Comparison of ENCODE assay signal across 7 cellular contexts in the genomic region with DNA sequence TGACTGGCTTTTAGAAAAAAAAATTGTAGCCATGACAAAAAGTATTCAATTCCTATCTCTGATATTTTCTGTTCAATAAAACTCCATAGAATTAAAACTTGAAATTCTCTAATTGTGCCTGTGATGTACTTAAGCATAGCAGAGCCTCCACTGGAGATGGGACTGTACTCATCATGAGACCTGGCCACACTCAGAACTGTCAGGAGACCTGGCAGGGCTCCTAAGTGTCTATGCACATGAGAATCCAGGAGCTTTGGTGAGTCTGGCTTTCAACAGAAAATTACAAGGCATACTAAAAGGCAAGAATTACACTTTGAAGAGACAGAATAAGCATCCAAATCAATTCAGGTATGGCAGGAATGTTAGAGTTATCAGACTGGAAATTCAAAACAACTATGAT.
"Had no signal": no experiment of that assay in that cellular context is flagged by ENCODE, and none has a peak within 500 bp of the region (broad histone marks: within the 10 kb centered on the region; RNA-seq: fewer than 3 reads in every experiment).

No MANE protein-coding gene starts in this region.

- FAIRE-seq: HepG2, HTR-8/SVneo, K562 had no signal

- H3K4me3 ChIP-seq: K562 had no signal

- H3K27ac ChIP-seq: HL-60 had no signal

- DNase-seq: IMR-90, KBM-7, KG1 had no signal
